Comparison of ENCODE assay signal across 8 cellular contexts in the genomic region with DNA sequence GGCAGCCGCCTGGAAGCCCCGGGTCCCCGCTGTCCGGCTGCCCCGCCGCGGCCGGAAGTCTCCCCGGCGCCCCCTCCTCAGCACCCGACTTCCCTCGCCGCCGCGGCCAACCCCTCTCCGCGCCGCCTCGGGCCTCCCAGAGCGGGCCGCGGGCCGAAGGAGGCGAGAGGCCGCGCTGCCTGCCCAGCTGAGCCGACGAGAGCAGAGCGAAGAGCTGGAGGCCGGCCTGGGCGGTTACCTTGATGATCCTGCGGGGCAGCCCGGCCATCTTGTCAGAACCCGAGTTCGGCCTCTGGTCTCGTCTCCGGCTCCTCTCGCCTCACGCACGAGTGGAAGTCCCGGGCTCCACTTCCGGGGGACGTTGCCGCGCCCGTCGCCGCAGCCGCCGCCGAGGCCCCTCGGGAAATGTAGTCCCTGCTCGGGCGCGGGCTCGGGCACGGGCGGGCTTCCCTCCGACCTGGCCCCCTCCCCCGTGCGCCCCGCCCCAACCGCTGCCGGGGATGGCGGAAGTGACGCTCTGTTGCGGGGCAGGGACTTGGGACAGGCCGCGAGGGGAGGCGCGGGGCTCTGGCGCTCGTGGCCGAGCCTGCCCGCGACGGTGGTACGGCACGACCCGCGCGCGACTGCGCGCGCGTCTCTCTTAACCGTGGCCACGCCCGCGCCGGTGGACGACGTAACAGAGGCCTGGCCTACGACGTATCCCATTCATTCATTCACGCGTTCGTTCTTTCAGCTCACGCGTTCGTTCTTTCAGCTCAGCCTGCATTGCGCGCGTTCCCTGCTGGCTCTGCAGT. TPM values are rescaled to one million over a fixed set of nuclear protein-coding genes. Genes with fewer than 3 reads are reported as not detected.
DNase-seq lines count a peak whose midpoint lies in the region; ATAC-seq and TF ChIP-seq lines count a peak whose summit lies in the region.

A gene with protein sequence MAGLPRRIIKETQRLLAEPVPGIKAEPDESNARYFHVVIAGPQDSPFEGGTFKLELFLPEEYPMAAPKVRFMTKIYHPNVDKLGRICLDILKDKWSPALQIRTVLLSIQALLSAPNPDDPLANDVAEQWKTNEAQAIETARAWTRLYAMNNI (minus strand): TSS at position 331 of the 794 bp plus-strand sequence. CDS start 63 bp downstream, at position 268.

- peaks cover 34% of the 10 kb centered on the region for H4K20me1 ChIP-seq in SU-DHL-6 (ENCODE audit: low read depth, low read length)

- no peaks in the 10 kb centered on the region for H3K9me3 ChIP-seq in SU-DHL-6 (ENCODE audit: insufficient read depth, low read length)
- no peaks in the 10 kb centered on the region for H3K9me3 ChIP-seq in thoracic aorta

- H3K4me3 ChIP-seq in SU-DHL-6 (ENCODE audit: insufficient read depth, low read length, poor library complexity, severe bottlenecking) (peak within 1 kb of the TSS; percentile 77), thoracic aorta (peak within 1 kb of the TSS; percentile 97)

- no peaks in the 10 kb centered on the region for H3K9me3 Mint-ChIP-seq in activated naive CD8-positive, alpha-beta T cell treated with anti-CD3 and anti-CD28 coated beads, Interleukin-2, amount 10 ng/mL, durations not matched to agents 7 days and 5 days
- H3K9me3 Mint-ChIP-seq in osteocyte (ENCODE audit: unreplicated experiment), result no peaks in the 10 kb centered on the region

- H3K36me3 Mint-ChIP-seq in activated naive CD8-positive, alpha-beta T cell treated with anti-CD3 and anti-CD28 coated beads, Interleukin-2, amount 10 ng/mL, durations not matched to agents 7 days and 5 days, result peaks cover 2% of the 10 kb centered on the region
- H3K36me3 Mint-ChIP-seq in osteocyte (ENCODE audit: unreplicated experiment), result no peaks in the 10 kb centered on the region

- H3K9me2 ChIP-seq in SU-DHL-6 (replicated peaks; ENCODE audit: insufficient read depth, low read length), result no peaks in the 10 kb centered on the region

- no peaks in the 10 kb centered on the region for H3K27me3 ChIP-seq in SU-DHL-6 (ENCODE audit: low read length)
- no peaks in the 10 kb centered on the region for H3K27me3 ChIP-seq in thoracic aorta (replicated peaks; ENCODE audit: insufficient read depth)

- peak; percentile 82 for ATAC-seq in HG02759 (IDR thresholded peaks at IDR 0.05; ENCODE audit: unreplicated experiment)
- ATAC-seq in activated naive CD8-positive, alpha-beta T cell treated with anti-CD3 and anti-CD28 coated beads, Interleukin-2, amount 10 ng/mL, durations not matched to agents 7 days and 5 days (ENCODE audit: low read depth), result peak; percentile 83
- peak; percentile 86 for ATAC-seq in thoracic aorta (ENCODE audit: insufficient number of reproducible peaks, low FRiP score, low read depth)

- no peaks in the 10 kb centered on the region for H3K27me3 Mint-ChIP-seq in activated naive CD8-positive, alpha-beta T cell treated with anti-CD3 and anti-CD28 coated beads, Interleukin-2, amount 10 ng/mL, durations not matched to agents 7 days and 5 days
- no peaks in the 10 kb centered on the region for H3K27me3 Mint-ChIP-seq in osteocyte (ENCODE audit: unreplicated experiment)

- DNase-seq in NCI-H1417 (lab: John Stamatoyannopoulos, UW) (peak; percentile 97 to 99 (median 98)), head of caudate nucleus (peak; percentile 89 to 99 (median 98)), osteocyte (ENCODE audit: extremely low spot score, unreplicated experiment) (peak; percentile 99), thoracic aorta (ENCODE audit: low spot score) (peak; percentile 84)
- DNase-seq in activated naive CD8-positive, alpha-beta T cell treated with anti-CD3 and anti-CD28 coated beads, Interleukin-2, amount 10 ng/mL, durations not matched to agents 7 days and 5 days, result peak; percentile 98

- peak within 1 kb of the TSS; percentile 98 for H3K9ac ChIP-seq in SU-DHL-6 (ENCODE audit: low read length)

- H3F3A ChIP-seq in SU-DHL-6 (ENCODE audit: insufficient read depth), result no peaks in the 10 kb centered on the region

- peaks cover 40% of the 10 kb centered on the region for H3K4me1 Mint-ChIP-seq in activated naive CD8-positive, alpha-beta T cell treated with anti-CD3 and anti-CD28 coated beads, Interleukin-2, amount 10 ng/mL, durations not matched to agents 7 days and 5 days
- H3K4me1 Mint-ChIP-seq in osteocyte (ENCODE audit: unreplicated experiment), result peaks cover 29% of the 10 kb centered on the region

- intact Hi-C loops in head of caudate nucleus (cut with DNase I), result loop anchor here (10.0 kb wide), 1 partner anchor 233 kb away; a partner anchor contains a TSS

- H3K79me2 ChIP-seq in SU-DHL-6 (ENCODE audit: insufficient read depth, low read length), result peaks cover 49% of the 10 kb centered on the region

- H2AFZ ChIP-seq in SU-DHL-6 (ENCODE audit: low read depth, low read length, severe bottlenecking), result peak within 1 kb of the TSS; percentile 76

- H3K4me2 ChIP-seq in SU-DHL-6 (ENCODE audit: low read depth, low read length, poor library complexity, severe bottlenecking), result peak within 1 kb of the TSS; percentile 78

- POLR2A ChIA-PET in activated naive CD8-positive, alpha-beta T cell treated with anti-CD3 and anti-CD28 coated beads, Interleukin-2, amount 10 ng/mL, durations not matched to agents 7 days and 5 days (lab: Charles Lee), result interaction anchor here (1.0 to 2.2 kb wide), 9 partner anchors 9 to 660 kb away, joined by 3 to 10 read pairs (median 4); a partner anchor contains a TSS

- H3K27ac Mint-ChIP-seq in activated naive CD8-positive, alpha-beta T cell treated with anti-CD3 and anti-CD28 coated beads, Interleukin-2, amount 10 ng/mL, durations not matched to agents 7 days and 5 days, result peak within 1 kb of the TSS; percentile 96
- peak within 1 kb of the TSS; percentile 95 for H3K27ac Mint-ChIP-seq in osteocyte (ENCODE audit: unreplicated experiment)

- peaks cover 23 to 44% of the 10 kb centered on the region in 2 donors for H3K4me1 ChIP-seq in thoracic aorta (ENCODE audit: control insufficient read depth in 1 of 2, low read depth in 2 of 2)

- no peaks in the 10 kb centered on the region for H3K36me3 ChIP-seq in SU-DHL-6 (ENCODE audit: low read length)
- H3K36me3 ChIP-seq in thoracic aorta, result no peaks in the 10 kb centered on the region

- peak within 1 kb of the TSS; percentile 93 for H3K4me3 Mint-ChIP-seq in activated naive CD8-positive, alpha-beta T cell treated with anti-CD3 and anti-CD28 coated beads, Interleukin-2, amount 10 ng/mL, durations not matched to agents 7 days and 5 days
- peak within 1 kb of the TSS; percentile 95 for H3K4me3 Mint-ChIP-seq in osteocyte (ENCODE audit: unreplicated experiment)

- TF ChIP-seq CTCF in GM12872 (IDR thresholded peaks at IDR 0.05; ENCODE audit: insufficient read depth, low read depth, low read length), result 0 out of 3 replicates have a peak, but pooled peaks have one; percentile 12
- no peak for TF ChIP-seq CTCF in SU-DHL-6 (IDR thresholded peaks at IDR 0.05; ENCODE audit: insufficient read depth, low read length, poor library complexity, severe bottlenecking)
- no peak for TF ChIP-seq CTCF in osteocyte (IDR thresholded peaks at IDR 0.05)
- TF ChIP-seq CTCF in thoracic aorta (IDR thresholded peaks at IDR 0.05), result no peak

- peak within 1 kb of the TSS; percentile 71 for H3K27ac ChIP-seq in SU-DHL-6 (ENCODE audit: low read depth, low read length)
- peak within 1 kb of the TSS; percentile 95 for H3K27ac ChIP-seq in thoracic aorta

RNA-seq across cellular contexts. Expression of the gene that starts here (rescaled TPM):
- total RNA-seq in activated naive CD8-positive, alpha-beta T cell treated with anti-CD3 and anti-CD28 coated beads, Interleukin-2, amount 10 ng/mL, durations not matched to agents 7 days and 5 days, result 100 to 1,000 TPM; 121 to 127 TPM
- total RNA-seq in osteocyte (68.3 and 70.6 TPM in 2 replicates), thoracic aorta (10 to 100 TPM; 32.9 to 37.2 TPM)

Comparison
In these comparisons a context has a peak if more than half of its experiments do, and no peak if none do; other contexts are left out.
1. Peak in every context shown above with its lines: DNase-seq, ATAC-seq, H3K4me3 ChIP-seq and H3K27ac ChIP-seq.